In the genomic region with DNA sequence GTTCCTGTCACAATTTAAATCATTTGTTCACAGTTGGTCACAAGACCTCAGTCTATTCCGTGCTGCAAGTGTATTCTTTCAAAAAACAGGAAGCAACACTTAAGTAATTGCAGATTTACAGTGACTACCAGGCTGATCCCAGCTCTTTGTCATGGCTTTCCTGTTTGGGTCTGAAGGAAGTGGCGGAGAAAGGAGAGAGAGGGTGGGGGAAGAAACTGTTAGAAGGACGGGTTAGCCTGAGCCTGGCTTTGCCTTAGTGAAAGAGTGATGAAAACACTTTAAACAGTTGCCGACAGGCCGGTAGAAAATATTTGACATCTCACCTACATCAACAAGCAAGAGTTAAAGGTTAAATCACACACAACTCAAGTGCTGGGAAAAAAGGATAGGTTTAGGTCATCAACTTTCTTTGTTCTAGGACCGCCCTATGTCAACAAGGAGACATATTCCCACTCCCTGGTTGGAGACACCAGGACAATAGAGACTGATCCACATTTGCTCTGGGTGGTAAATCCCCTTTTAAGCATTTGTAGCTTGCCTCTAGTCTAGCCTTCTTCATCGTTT, we compare ENCODE assay signal across 11 cellular contexts.
DNase-seq lines count a peak whose midpoint lies in the region; ATAC-seq, FAIRE-seq and TF ChIP-seq lines count a peak whose summit lies in the region.
"Had no signal": no experiment of that assay in that cellular context is flagged by ENCODE, and none has a peak within 500 bp of the region (broad histone marks: within the 10 kb centered on the region; RNA-seq: fewer than 3 reads in every experiment).

No MANE protein-coding gene starts in this region.

- H3K4me3 ChIP-seq in pancreas, result no peak overlapping the region

- H3K4me1 ChIP-seq in pancreas, result no peaks in the 10 kb centered on the region

- no peak for FAIRE-seq in pancreas (lab: Jason Lieb, UNC)

- intact Hi-C loops in left ventricle myocardium superior (cut with micrococcal nuclease) (loop anchor here (5.0 kb wide), 1 partner anchor 105 kb away; a partner anchor contains a TSS), pancreas (cut with DNase I) (no loop called here)

- TF ChIP-seq CTCF in pancreas (IDR thresholded peaks at IDR 0.05), result no peak

- no peaks in the 10 kb centered on the region for H3K36me3 ChIP-seq in pancreas

- no peaks in the 10 kb centered on the region for H3K27me3 ChIP-seq in pancreas

- WGBS in pancreas, 2 donors, result 54 to 58% methylated on average over 7 of the region's 7 CpGs

- DNase-seq in GDM1 (lab: John Stamatoyannopoulos, UW) (peak; percentile 29), left ventricle myocardium superior (no peak), pancreas (no peak), nucleus accumbens (lab: John Stamatoyannopoulos, UW) (no peak)
- DNase-seq: Calu3, cortex of kidney, NCI-H1694 treated with DMSO at 0.1 percent for 48 hours had no signal

- ATAC-seq in left ventricle myocardium superior, result peak; percentile 90
- ATAC-seq in pancreas, result peak in 3 of 4 donors; percentile 11 to 82 (median 77)
- no peak for ATAC-seq in HG03521 (IDR thresholded peaks at IDR 0.05; ENCODE audit: unreplicated experiment)
- ATAC-seq in GM19452 (IDR thresholded peaks at IDR 0.05; ENCODE audit: unreplicated experiment), result no peak
- no peak for ATAC-seq in GM19351 (IDR thresholded peaks at IDR 0.05; ENCODE audit: unreplicated experiment)

- H3K27ac ChIP-seq in pancreas, result no peak overlapping the region

- H3K9me3 ChIP-seq in pancreas, result no peaks in the 10 kb centered on the region

TF ChIP-seq in PFSK-1, 5 proteins besides CTCF, POLR2A, EP300 and RAD21:
- 0 out of 2 replicates have a peak, but pooled peaks have one; percentile 16 for TF ChIP-seq SIN3A (IDR thresholded peaks at IDR 0.05; ENCODE audit: borderline replicate concordance, insufficient read depth, low read length)
- TF ChIP-seq FOXP2 (optimal IDR thresholded peaks at IDR 0.05; ENCODE audit: borderline replicate concordance, extremely low read depth, extremely low read length, insufficient read depth), result peak; percentile 22
- 0 out of 2 replicates have a peak, but pooled peaks have one; percentile 44 for TF ChIP-seq POLR2AphosphoS5 (IDR thresholded peaks at IDR 0.05; ENCODE audit: low read depth, low read length)
- TF ChIP-seq, protein P1, sequence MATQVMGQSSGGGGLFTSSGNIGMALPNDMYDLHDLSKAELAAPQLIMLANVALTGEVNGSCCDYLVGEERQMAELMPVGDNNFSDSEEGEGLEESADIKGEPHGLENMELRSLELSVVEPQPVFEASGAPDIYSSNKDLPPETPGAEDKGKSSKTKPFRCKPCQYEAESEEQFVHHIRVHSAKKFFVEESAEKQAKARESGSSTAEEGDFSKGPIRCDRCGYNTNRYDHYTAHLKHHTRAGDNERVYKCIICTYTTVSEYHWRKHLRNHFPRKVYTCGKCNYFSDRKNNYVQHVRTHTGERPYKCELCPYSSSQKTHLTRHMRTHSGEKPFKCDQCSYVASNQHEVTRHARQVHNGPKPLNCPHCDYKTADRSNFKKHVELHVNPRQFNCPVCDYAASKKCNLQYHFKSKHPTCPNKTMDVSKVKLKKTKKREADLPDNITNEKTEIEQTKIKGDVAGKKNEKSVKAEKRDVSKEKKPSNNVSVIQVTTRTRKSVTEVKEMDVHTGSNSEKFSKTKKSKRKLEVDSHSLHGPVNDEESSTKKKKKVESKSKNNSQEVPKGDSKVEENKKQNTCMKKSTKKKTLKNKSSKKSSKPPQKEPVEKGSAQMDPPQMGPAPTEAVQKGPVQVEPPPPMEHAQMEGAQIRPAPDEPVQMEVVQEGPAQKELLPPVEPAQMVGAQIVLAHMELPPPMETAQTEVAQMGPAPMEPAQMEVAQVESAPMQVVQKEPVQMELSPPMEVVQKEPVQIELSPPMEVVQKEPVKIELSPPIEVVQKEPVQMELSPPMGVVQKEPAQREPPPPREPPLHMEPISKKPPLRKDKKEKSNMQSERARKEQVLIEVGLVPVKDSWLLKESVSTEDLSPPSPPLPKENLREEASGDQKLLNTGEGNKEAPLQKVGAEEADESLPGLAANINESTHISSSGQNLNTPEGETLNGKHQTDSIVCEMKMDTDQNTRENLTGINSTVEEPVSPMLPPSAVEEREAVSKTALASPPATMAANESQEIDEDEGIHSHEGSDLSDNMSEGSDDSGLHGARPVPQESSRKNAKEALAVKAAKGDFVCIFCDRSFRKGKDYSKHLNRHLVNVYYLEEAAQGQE (IDR thresholded peaks at IDR 0.05; ENCODE audit: insufficient read depth in 1 of 2, low read depth in 2 of 2, low read length in 2 of 2), result no peak
- no peak for TF ChIP-seq TAF1 (IDR thresholded peaks at IDR 0.05; ENCODE audit: borderline replicate concordance, insufficient read depth, low read length)
TF ChIP-seq in PFSK-1: peak in this region for 3.

Comparison
In these comparisons a context has a peak if more than half of its experiments do, and no peak if none do; other contexts are left out.
1. ATAC-seq: peak in left ventricle myocardium superior (single experiment) and pancreas (3 of 4); none in HG03521 (single experiment), GM19452 (single experiment) and GM19351 (single experiment).